8 cellular contexts compared by ENCODE assay signal in the genomic region with DNA sequence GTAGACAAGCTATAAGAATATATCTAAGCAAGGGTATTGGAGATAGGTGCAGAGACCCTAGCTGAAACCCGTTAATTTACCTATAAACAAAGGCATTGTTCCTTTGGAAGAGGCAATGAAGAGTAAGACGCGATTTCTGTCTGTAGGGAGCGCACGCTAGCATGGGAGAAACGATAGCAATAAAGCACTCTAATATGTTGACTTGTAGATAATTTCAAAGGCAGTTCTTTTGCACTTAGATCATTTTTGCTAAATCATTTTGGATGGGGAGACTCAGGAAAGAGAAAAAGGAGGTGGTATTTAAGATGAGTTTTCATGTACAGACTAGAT. TPM values are rescaled to one million over a fixed set of nuclear protein-coding genes. Genes with fewer than 3 reads are reported as not detected.
A peak's percentile ranks its signal among the peaks of the same experiment; 100 is the strongest.
DNase-seq lines count a peak whose midpoint lies in the region; ATAC-seq and TF ChIP-seq lines count a peak whose summit lies in the region.

No MANE protein-coding gene starts in this region.

- peak overlapping the region; percentile 87 for H3K4me3 ChIP-seq in left ventricle myocardium inferior
- H3K4me3 ChIP-seq in ascending aorta: peak overlapping the region; percentile 77 to 85
- peak overlapping the region; percentile 57 to 65 for H3K4me3 ChIP-seq in left lung
- no peak overlapping the region for H3K4me3 ChIP-seq in lower leg skin (ENCODE audit: low read depth, poor library complexity, severe bottlenecking)

- H3K9me3 ChIP-seq in left ventricle myocardium inferior (replicated peaks) (no peaks in the 10 kb centered on the region), ascending aorta (no peaks in the 10 kb centered on the region), left lung (no peaks in the 10 kb centered on the region)

- H3K27me3 ChIP-seq in left ventricle myocardium inferior (ENCODE audit: low read depth): no peaks in the 10 kb centered on the region
- H3K27me3 ChIP-seq in ascending aorta: no peaks in the 10 kb centered on the region
- H3K27me3 ChIP-seq in left lung: no peaks in the 10 kb centered on the region

- TF ChIP-seq CTCF in left ventricle myocardium inferior (IDR thresholded peaks at IDR 0.05; ENCODE audit: borderline replicate concordance) (no peak), ascending aorta (IDR thresholded peaks at IDR 0.05) (no peak), left lung (IDR thresholded peaks at IDR 0.05) (no peak), lower leg skin (IDR thresholded peaks at IDR 0.05) (no peak)

- DNase-seq in left ventricle myocardium inferior (no peak), left cardiac atrium (no peak), ascending aorta (ENCODE audit: low spot score in 2 of 2) (no peak), left lung (no peak), NCI-H2171 treated with DMSO at 0.1 percent for 48 hours (lab: John Stamatoyannopoulos, UW) (no peak), NK-92 (lab: John Stamatoyannopoulos, UW; ENCODE audit: unreplicated experiment) (no peak), lower leg skin (ENCODE audit: low spot score in 2 of 2) (no peak)

- H3K4me1 ChIP-seq in left ventricle myocardium inferior (peaks cover 18% of the 10 kb centered on the region), ascending aorta (peaks cover 3 to 6% of the 10 kb centered on the region in 2 donors), left lung (peaks cover 5 to 16% of the 10 kb centered on the region in 2 donors)

- WGBS in lower leg skin, 2 donors: 1% methylated on average over 6 of the region's 6 CpGs

- ATAC-seq in left cardiac atrium: no peak
- no peak for ATAC-seq in left lung
- no peak for ATAC-seq in GM21381 (IDR thresholded peaks at IDR 0.05; ENCODE audit: unreplicated experiment)

- intact Hi-C loops in left ventricle myocardium inferior (cut with micrococcal nuclease): no loop called here
- intact Hi-C loops in left cardiac atrium (cut with DNase I): no loop called here
- intact Hi-C loops in ascending aorta (cut with DNase I): no loop called here
- intact Hi-C loops in left lung (cut with DNase I): no loop called here
- intact Hi-C loops in lower leg skin (cut with DNase I; ENCODE audit: low total_unique reads): no loop called here

- peak overlapping the region; percentile 73 for H3K27ac ChIP-seq in left ventricle myocardium inferior (replicated peaks)
- peak overlapping the region; percentile 64 to 73 for H3K27ac ChIP-seq in ascending aorta
- peak overlapping the region in 1 of 2 donors; percentile 77 for H3K27ac ChIP-seq in left lung

- no peaks in the 10 kb centered on the region for H3K36me3 ChIP-seq in left ventricle myocardium inferior
- no peaks in the 10 kb centered on the region for H3K36me3 ChIP-seq in ascending aorta
- H3K36me3 ChIP-seq in left lung: no peaks in the 10 kb centered on the region

- TF ChIP-seq POLR2A in lower leg skin (IDR thresholded peaks at IDR 0.05): no peak

RNA-seq across cellular contexts. Expression of a gene that starts 0.6 kb away (rescaled TPM):
- total RNA-seq in left ventricle myocardium inferior (4.8 TPM), left cardiac atrium (1 to 10 TPM; 2.9 to 5.0 TPM), ascending aorta (not detected), left lung (1 to 10 TPM; 7.4 to 8.9 TPM), lower leg skin (10 to 100 TPM in 1 of 4 donors, 1 to 10 TPM in 3; 3.4 to 18.3 (median 5.7) TPM)

RNA-seq across cellular contexts. Expression of a gene that starts 13.0 kb away (rescaled TPM):
- total RNA-seq in left ventricle myocardium inferior (28.2 TPM), left cardiac atrium (10 to 100 TPM; 36.5 to 38.1 TPM), ascending aorta (32.4 TPM), left lung (10 to 100 TPM; 63.7 to 66.9 TPM), lower leg skin (10 to 100 TPM; 43.5 to 85.0 (median 67.0) TPM)

RNA-seq across cellular contexts. Expression of a gene that starts 57.6 kb away (rescaled TPM):
- 43.4 TPM for total RNA-seq in left ventricle myocardium inferior
- 10 to 100 TPM; 20.9 to 22.1 TPM for total RNA-seq in left cardiac atrium
- 10.4 TPM for total RNA-seq in ascending aorta
- total RNA-seq in left lung: 10 to 100 TPM; 31.4 to 34.0 TPM
- 10 to 100 TPM; 35.8 to 65.4 (median 47.6) TPM for total RNA-seq in lower leg skin
